8 cellular contexts compared by ENCODE assay signal in genomic region chr17:35568561-35568960, GRCh38. TPM values are rescaled to one million over a fixed set of nuclear protein-coding genes. Genes with fewer than 3 reads are reported as not detected.
DNase-seq lines count a peak whose midpoint lies in the region; ATAC-seq and TF ChIP-seq lines count a peak whose summit lies in the region.

No MANE protein-coding gene starts in this region.

- H3K27ac Mint-ChIP-seq in activated T-cell treated with anti-CD3 and anti-CD28 coated beads, Interleukin-2, amount 50 U/mL, for 24 hours = peak overlapping the region; percentile 96

- peak overlapping the region; percentile 92 to 98 for H3K4me3 ChIP-seq in foreskin fibroblast (ENCODE audit: low read depth in 1 of 2, low read length in 2 of 2)

- peaks cover 40% of the 10 kb centered on the region for H3K36me3 Mint-ChIP-seq in activated T-cell treated with anti-CD3 and anti-CD28 coated beads, Interleukin-2, amount 50 U/mL, for 24 hours (ENCODE audit: low read depth)

- H3K4me1 Mint-ChIP-seq in activated T-cell treated with anti-CD3 and anti-CD28 coated beads, Interleukin-2, amount 50 U/mL, for 24 hours (ENCODE audit: low read depth) = peaks cover 33% of the 10 kb centered on the region

- TF ChIP-seq CTCF in foreskin fibroblast (IDR thresholded peaks at IDR 0.05; ENCODE audit: low read depth, low read length) = no peak

- DNase-seq in DMS114 treated with DMSO at 0.1 percent for 48 hours (lab: John Stamatoyannopoulos, UW; ENCODE audit: unreplicated experiment) (peak; percentile 46), LHCN-M2 (ENCODE audit: low read depth) (peak; percentile 64), foreskin fibroblast (peak; percentile 48 to 71), renal cortical epithelial cell (ENCODE audit: low read depth) (peak; percentile 47), NCI-H1417 treated with DMSO at 0.1 percent for 48 hours (lab: John Stamatoyannopoulos, UW) (no peak), retina (no peak)
- DNase-seq in activated T-cell treated with anti-CD3 and anti-CD28 coated beads, Interleukin-2, amount 50 U/mL, for 24 hours = peak; percentile 52

- H3K9me3 Mint-ChIP-seq in activated T-cell treated with anti-CD3 and anti-CD28 coated beads, Interleukin-2, amount 50 U/mL, for 24 hours = no peaks in the 10 kb centered on the region

- no peaks in the 10 kb centered on the region for H3K27me3 Mint-ChIP-seq in activated T-cell treated with anti-CD3 and anti-CD28 coated beads, Interleukin-2, amount 50 U/mL, for 24 hours

- no peak for ATAC-seq in HG02973 (IDR thresholded peaks at IDR 0.05; ENCODE audit: unreplicated experiment)

- peak overlapping the region; percentile 93 for H3K4me3 Mint-ChIP-seq in activated T-cell treated with anti-CD3 and anti-CD28 coated beads, Interleukin-2, amount 50 U/mL, for 24 hours

RNA-seq across cellular contexts. Expression of gene SLFN14, which starts 7.9 kb away (rescaled TPM):
- total RNA-seq in LHCN-M2 (2014; rRNA removed) = not detected in 2 replicates
- not detected for polyA plus RNA-seq in LHCN-M2 (2012)
- total RNA-seq in renal cortical epithelial cell = not detected in 2 replicates

RNA-seq across cellular contexts. Expression of gene PEX12, which starts 9.8 kb away (rescaled TPM):
- total RNA-seq in LHCN-M2 (2014; rRNA removed) = 6.9 and 7.1 TPM in 2 replicates
- 3.3 TPM for polyA plus RNA-seq in LHCN-M2 (2012)
- total RNA-seq in renal cortical epithelial cell = 3.0 and 5.6 TPM in 2 replicates

RNA-seq across cellular contexts. Expression of gene AP2B1, which starts 18.6 kb away (rescaled TPM):
- 75.3 and 100 TPM in 2 replicates for total RNA-seq in LHCN-M2 (2014; rRNA removed)
- 115 TPM for polyA plus RNA-seq in LHCN-M2 (2012)
- total RNA-seq in renal cortical epithelial cell = 134 and 233 TPM in 2 replicates

RNA-seq across cellular contexts. Expression of gene SLFN12L, which starts 31.1 kb away (rescaled TPM):
- total RNA-seq in LHCN-M2 (2014; rRNA removed) = 0.19 TPM in 1 of 2 replicates, not detected in the other
- 0.04 TPM for polyA plus RNA-seq in LHCN-M2 (2012)
- 0.05 TPM in 1 of 2 replicates, not detected in the other for total RNA-seq in renal cortical epithelial cell

Comparison
In these comparisons a context has a peak if more than half of its experiments do, and no peak if none do; other contexts are left out.
1. DNase-seq: peak in DMS114 treated with DMSO at 0.1 percent for 48 hours (single experiment), LHCN-M2 (single experiment), activated T-cell treated with anti-CD3 and anti-CD28 coated beads, Interleukin-2, amount 50 U/mL, for 24 hours (single experiment), foreskin fibroblast (2 of 2) and renal cortical epithelial cell (single experiment); none in NCI-H1417 treated with DMSO at 0.1 percent for 48 hours (single experiment) and retina (single experiment).